In genomic region chr1:233140974-233141373, GRCh38 we compare ENCODE assay signal across 19 cellular contexts.
"Had no signal": no experiment of that assay in that cellular context is flagged by ENCODE, and none has a peak within 500 bp of the region (broad histone marks: within the 10 kb centered on the region; RNA-seq: fewer than 3 reads in every experiment).

No MANE protein-coding gene starts in this region.

- H3K4me3 ChIP-seq: cardiac muscle cell, esophagus muscularis mucosa, left lung, tibial nerve, uterus had no signal

- H3K4me1 Mint-ChIP-seq: activated CD4-positive, alpha-beta T cell treated with anti-CD3 and anti-CD28 coated beads for 36 hours; activated naive CD4-positive, alpha-beta T cell treated with anti-CD3 and anti-CD28 coated beads, Interleukin-2, amount 10 ng/mL, durations not matched to agents 7 days and 5 days; natural killer cell had no signal

- ATAC-seq: activated CD4-positive, alpha-beta T cell treated with anti-CD3 and anti-CD28 coated beads for 36 hours; activated CD8-positive, alpha-beta memory T cell treated with anti-CD3 and anti-CD28 coated beads, Interleukin-2, amount 10 ng/mL, durations not matched to agents 7 days and 5 days; left lung; natural killer cell had no signal

- DNase-seq: activated CD4-positive, alpha-beta memory T cell treated with anti-CD3 and anti-CD28 coated beads for 36 hours; activated CD4-positive, alpha-beta T cell treated with anti-CD3 and anti-CD28 coated beads for 36 hours; activated CD8-positive, alpha-beta memory T cell treated with anti-CD3 and anti-CD28 coated beads, Interleukin-2, amount 10 ng/mL, durations not matched to agents 7 days and 5 days; activated naive CD4-positive, alpha-beta T cell treated with anti-CD3 and anti-CD28 coated beads, Interleukin-2, amount 10 ng/mL, durations not matched to agents 7 days and 5 days; activated T-cell treated with anti-CD3 and anti-CD28 coated beads, Interleukin-2, amount 50 U/mL, for 1 hour; left lung; natural killer cell; occipital lobe; small intestine; stimulated activated CD4-positive, alpha-beta T cell treated with anti-CD3 and anti-CD28 coated beads, Interleukin-4, amount 100 ng/mL, for 4 hours; stimulated activated CD8-positive, alpha-beta memory T cell treated with anti-CD3 and anti-CD28 coated beads, Interleukin-4, amount 100 ng/mL, for 48 hours; stimulated activated naive CD4-positive, alpha-beta T cell treated with Interleukin-2 at 50 U/mL for 16 hours; substantia nigra had no signal

- H3K27ac Mint-ChIP-seq: activated CD4-positive, alpha-beta memory T cell treated with anti-CD3 and anti-CD28 coated beads for 36 hours; activated CD4-positive, alpha-beta T cell treated with anti-CD3 and anti-CD28 coated beads for 36 hours; activated CD8-positive, alpha-beta memory T cell treated with anti-CD3 and anti-CD28 coated beads, Interleukin-2, amount 10 ng/mL, durations not matched to agents 7 days and 5 days; activated naive CD4-positive, alpha-beta T cell treated with anti-CD3 and anti-CD28 coated beads, Interleukin-2, amount 10 ng/mL, durations not matched to agents 7 days and 5 days; memory B cell; natural killer cell; T-helper 1 cell treated with Interleukin-12 subunit alpha and Interleukin-12 subunit beta and Interleukin-4 antibody, amounts not matched to agents 30 μg/mL and 1 μg/mL, for 36 hours had no signal

- H3K9me3 Mint-ChIP-seq: activated CD4-positive, alpha-beta memory T cell treated with anti-CD3 and anti-CD28 coated beads for 36 hours; activated naive CD4-positive, alpha-beta T cell treated with anti-CD3 and anti-CD28 coated beads, Interleukin-2, amount 10 ng/mL, durations not matched to agents 7 days and 5 days; memory B cell; natural killer cell; T-helper 1 cell treated with Interleukin-12 subunit alpha and Interleukin-12 subunit beta and Interleukin-4 antibody, amounts not matched to agents 30 μg/mL and 1 μg/mL, for 36 hours had no signal

- H3K36me3 Mint-ChIP-seq: natural killer cell had no signal

- H3K4me3 Mint-ChIP-seq: activated CD4-positive, alpha-beta memory T cell treated with anti-CD3 and anti-CD28 coated beads for 36 hours; activated CD4-positive, alpha-beta T cell treated with anti-CD3 and anti-CD28 coated beads for 36 hours; activated CD8-positive, alpha-beta memory T cell treated with anti-CD3 and anti-CD28 coated beads, Interleukin-2, amount 10 ng/mL, durations not matched to agents 7 days and 5 days; activated naive CD4-positive, alpha-beta T cell treated with anti-CD3 and anti-CD28 coated beads, Interleukin-2, amount 10 ng/mL, durations not matched to agents 7 days and 5 days; memory B cell; natural killer cell; T-helper 1 cell treated with Interleukin-12 subunit alpha and Interleukin-12 subunit beta and Interleukin-4 antibody, amounts not matched to agents 30 μg/mL and 1 μg/mL, for 36 hours had no signal

- H3K27me3 Mint-ChIP-seq: activated CD4-positive, alpha-beta memory T cell treated with anti-CD3 and anti-CD28 coated beads for 36 hours; activated CD4-positive, alpha-beta T cell treated with anti-CD3 and anti-CD28 coated beads for 36 hours; activated CD8-positive, alpha-beta memory T cell treated with anti-CD3 and anti-CD28 coated beads, Interleukin-2, amount 10 ng/mL, durations not matched to agents 7 days and 5 days; activated naive CD4-positive, alpha-beta T cell treated with anti-CD3 and anti-CD28 coated beads, Interleukin-2, amount 10 ng/mL, durations not matched to agents 7 days and 5 days; memory B cell had no signal
